12 cellular contexts compared by ENCODE assay signal in the genomic region with DNA sequence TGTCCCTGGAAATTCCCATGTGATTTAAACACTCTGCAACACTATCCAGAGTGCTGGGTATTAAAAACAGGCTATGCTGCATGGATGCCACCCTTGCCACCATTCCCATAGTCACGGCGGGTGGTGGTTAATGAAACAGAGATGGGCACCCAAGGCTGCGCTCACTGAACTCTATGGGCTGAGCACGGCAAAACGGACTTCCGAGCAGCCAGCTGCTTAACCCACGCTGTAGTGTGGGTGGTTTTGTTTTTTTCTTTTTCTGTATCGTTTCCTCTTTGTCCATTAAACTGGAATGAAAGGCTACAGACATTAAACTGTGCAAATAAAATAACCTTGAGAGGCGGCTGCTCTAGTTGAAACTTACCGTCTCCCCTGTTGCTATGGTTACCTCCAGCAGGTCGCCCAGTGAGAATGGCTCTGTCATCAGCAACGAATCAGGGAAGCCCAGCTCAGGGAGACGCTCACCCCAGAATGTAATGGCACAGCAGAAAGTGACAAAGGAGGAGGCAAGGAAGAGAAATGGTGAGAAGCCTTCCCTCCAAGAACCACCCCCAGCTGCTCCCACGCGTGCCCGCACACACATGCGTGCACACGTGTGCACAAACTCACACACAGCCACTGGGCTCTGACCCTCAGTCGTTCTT.
A peak's percentile ranks its signal among the peaks of the same experiment; 100 is the strongest.
DNase-seq lines count a peak whose midpoint lies in the region; ATAC-seq, FAIRE-seq and TF ChIP-seq lines count a peak whose summit lies in the region.
"Had no signal": no experiment of that assay in that cellular context is flagged by ENCODE, and none has a peak within 500 bp of the region (broad histone marks: within the 10 kb centered on the region; RNA-seq: fewer than 3 reads in every experiment).

No MANE protein-coding gene starts in this region.

- no peaks in the 10 kb centered on the region for H3K9me3 ChIP-seq in HepG2 (ENCODE audit: low read length)
- peaks cover 3% of the 10 kb centered on the region; the same call in 1 of the 2 replicates for H3K9me3 ChIP-seq in SJCRH30 (replicated peaks)

- no peak overlapping the region for H2AFZ ChIP-seq in HepG2 (ENCODE audit: low read length)

- FAIRE-seq in HepG2 (lab: Jason Lieb, UNC) (no peak), H54 (lab: Jason Lieb, UNC) (no peak)

- intact Hi-C loops in HepG2 (cut with micrococcal nuclease; ENCODE audit: unreplicated experiment), result no loop called here

- POLR2A ChIA-PET in WTC11 (lab: Charles Lee), result no interaction called here
- POLR2A ChIA-PET in HepG2 (lab: Yijun Ruan, JAX), result no interaction called here

- TF ChIP-seq CTCF in WTC11 (IDR thresholded peaks at IDR 0.05), result no peak
- TF ChIP-seq CTCF in HepG2 (CRISPR knock-in tag; IDR thresholded peaks at IDR 0.05), result no peak

- H3K4me3 ChIP-seq in HepG2 (replicated peaks in 1 of 3; ENCODE audit: insufficient read depth in 1 of 3, low read depth in 2 of 3, low read length in 3 of 3) (no peak overlapping the region), SJCRH30 (no peak overlapping the region)

- H3K4me1 ChIP-seq in HepG2 (ENCODE audit: insufficient read depth, low read length), result no peaks in the 10 kb centered on the region
- no peaks in the 10 kb centered on the region for H3K4me1 ChIP-seq in SJCRH30

- CTCF ChIA-PET in WTC11 (lab: Charles Lee), result no interaction called here
- CTCF ChIA-PET in HepG2 (lab: Yijun Ruan, JAX; ENCODE audit: low intra/inter-chr PET ratio, low total read pairs), result no interaction called here

- H3K9ac ChIP-seq in HepG2 (ENCODE audit: insufficient read depth, low read depth, low read length), result no peak overlapping the region

- H3K27me3 ChIP-seq in HepG2 (ENCODE audit: control insufficient read depth in 1 of 2, insufficient read depth in 2 of 2, low read length in 2 of 2) (peaks cover 0 to 23% of the 10 kb centered on the region in 2 experiments; a peak in 3 of 5 replicates), SJCRH30 (no peaks in the 10 kb centered on the region)

- H3K27me3 Mint-ChIP-seq in WTC11 (ENCODE audit: low read depth), result no peaks in the 10 kb centered on the region

- TF ChIP-seq RAD21 in HepG2 (CRISPR knock-in tag; IDR thresholded peaks at IDR 0.05), result no peak

- no peaks in the 10 kb centered on the region for H3K36me3 Mint-ChIP-seq in WTC11

- peak; percentile 10 for DNase-seq in DMS53 treated with DMSO at 0.1 percent for 48 hours (lab: John Stamatoyannopoulos, UW; ENCODE audit: unreplicated experiment)
- peak; percentile 37 to 69 for DNase-seq in NCI-H187 (lab: John Stamatoyannopoulos, UW)
- peak; percentile 29 for DNase-seq in WTC11 (ENCODE audit: low spot score)
- no peak for DNase-seq in HepG2 (ENCODE audit: low spot score)
- no peak for DNase-seq in HK-2 (ENCODE audit: unreplicated experiment)
- DNase-seq in H54 (ENCODE audit: insufficient read length, low spot score), result no peak
- no peak for DNase-seq in EL
- DNase-seq in SJCRH30, result no peak
- DNase-seq: activated CD4-positive, CD25-positive, alpha-beta regulatory T cell treated with anti-CD3 and anti-CD28 coated beads, Interleukin-2, amount 50 U/mL, for 72 hours; mesenchymal stem cell; stimulated activated CD4-positive, alpha-beta T cell treated with anti-CD3 and anti-CD28 coated beads, Interleukin-4, amount 100 ng/mL, for 4 hours had no signal

- peak; percentile 78 for ATAC-seq in WTC11
- no peak for ATAC-seq in HepG2

- H3K79me2 ChIP-seq in HepG2 (ENCODE audit: insufficient read depth, low read length), result no peaks in the 10 kb centered on the region

- H3K27ac ChIP-seq in HepG2 (ENCODE audit: extremely low read length, insufficient read depth, low read length), result no peak overlapping the region
- no peak overlapping the region for H3K27ac ChIP-seq in SJCRH30

- in situ Hi-C loops in HepG2 (cut with HindIII; ENCODE audit: extremely low pct_ligation_motif_present, low pct_unique_long_range_greater_than_20kb), result no loop called here

- no TSS peak for BruUV-seq in HepG2 (replicated peaks; lab: Mats Ljungman, UMichigan)

- no peak for TF ChIP-seq EP300 in HepG2 (IDR thresholded peaks at IDR 0.05; ENCODE audit: low read depth in 2 of 2, low read length in 2 of 2)
- TF ChIP-seq EP300 in HepG2 (CRISPR knock-in tag; IDR thresholded peaks at IDR 0.05; ENCODE audit: borderline replicate concordance), result no peak

- H3K36me3 ChIP-seq in HepG2 (replicated peaks in 1 of 2; ENCODE audit: control insufficient read depth in 1 of 2, insufficient read depth in 2 of 2, low read length in 2 of 2) (no peaks in the 10 kb centered on the region), SJCRH30 (no peaks in the 10 kb centered on the region)

- H4K20me1 ChIP-seq in HepG2 (ENCODE audit: insufficient read depth, low read length), result no peaks in the 10 kb centered on the region

- no peak overlapping the region for H3K27ac Mint-ChIP-seq in WTC11
- H3K27ac Mint-ChIP-seq: stimulated activated naive CD8-positive, alpha-beta T cell treated with anti-CD3 and anti-CD28 coated beads, Interleukin-15, Interleukin-2, amounts not matched to agents 100 ng/mL and 50 ng/mL, for 24 hours had no signal

- TF ChIP-seq POLR2A in HepG2 (IDR thresholded peaks at IDR 0.05; ENCODE audit: insufficient read depth in 1 of 2, low read depth in 2 of 2, low read length in 2 of 2), result no peak
- no peak for TF ChIP-seq POLR2A in H54 (IDR thresholded peaks at IDR 0.05; ENCODE audit: low read depth, low read length)

- no peak overlapping the region for H3K4me3 Mint-ChIP-seq in WTC11
- H3K4me3 Mint-ChIP-seq: stimulated activated naive CD8-positive, alpha-beta T cell treated with anti-CD3 and anti-CD28 coated beads, Interleukin-15, Interleukin-2, amounts not matched to agents 100 ng/mL and 50 ng/mL, for 24 hours had no signal

- H3K4me1 Mint-ChIP-seq in WTC11, result peaks cover 28% of the 10 kb centered on the region

- H3K9me3 Mint-ChIP-seq in WTC11, result no peaks in the 10 kb centered on the region

- H3K4me2 ChIP-seq in HepG2 (ENCODE audit: low read depth, low read length), result no peak overlapping the region

- WGBS in HepG2 (ENCODE audit: low lambda C conversion rate), result 29% methylated on average over 19 of the region's 19 CpGs

TF ChIP-seq in WTC11, 78 proteins besides CTCF, POLR2A, EP300 and RAD21 (continues in another document):
- TF ChIP-seq JUN (CRISPR knock-in tag; IDR thresholded peaks at IDR 0.05), result no peak
- TF ChIP-seq NFATC4 (CRISPR knock-in tag; IDR thresholded peaks at IDR 0.05), result no peak
- no peak for TF ChIP-seq PRRX2 (CRISPR knock-in tag; IDR thresholded peaks at IDR 0.05)
- TF ChIP-seq TEAD1 (CRISPR knock-in tag; IDR thresholded peaks at IDR 0.05), result no peak
- TF ChIP-seq NFE2L1 (CRISPR knock-in tag; IDR thresholded peaks at IDR 0.05), result no peak
- TF ChIP-seq, protein P1, sequence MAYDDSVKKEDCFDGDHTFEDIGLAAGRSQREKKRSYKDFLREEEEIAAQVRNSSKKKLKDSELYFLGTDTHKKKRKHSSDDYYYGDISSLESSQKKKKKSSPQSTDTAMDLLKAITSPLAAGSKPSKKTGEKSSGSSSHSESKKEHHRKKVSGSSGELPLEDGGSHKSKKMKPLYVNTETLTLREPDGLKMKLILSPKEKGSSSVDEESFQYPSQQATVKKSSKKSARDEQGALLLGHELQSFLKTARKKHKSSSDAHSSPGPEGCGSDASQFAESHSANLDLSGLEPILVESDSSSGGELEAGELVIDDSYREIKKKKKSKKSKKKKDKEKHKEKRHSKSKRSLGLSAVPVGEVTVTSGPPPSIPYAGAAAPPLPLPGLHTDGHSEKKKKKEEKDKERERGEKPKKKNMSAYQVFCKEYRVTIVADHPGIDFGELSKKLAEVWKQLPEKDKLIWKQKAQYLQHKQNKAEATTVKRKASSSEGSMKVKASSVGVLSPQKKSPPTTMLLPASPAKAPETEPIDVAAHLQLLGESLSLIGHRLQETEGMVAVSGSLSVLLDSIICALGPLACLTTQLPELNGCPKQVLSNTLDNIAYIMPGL (CRISPR knock-in tag; IDR thresholded peaks at IDR 0.05), result no peak
- TF ChIP-seq, protein P2, sequence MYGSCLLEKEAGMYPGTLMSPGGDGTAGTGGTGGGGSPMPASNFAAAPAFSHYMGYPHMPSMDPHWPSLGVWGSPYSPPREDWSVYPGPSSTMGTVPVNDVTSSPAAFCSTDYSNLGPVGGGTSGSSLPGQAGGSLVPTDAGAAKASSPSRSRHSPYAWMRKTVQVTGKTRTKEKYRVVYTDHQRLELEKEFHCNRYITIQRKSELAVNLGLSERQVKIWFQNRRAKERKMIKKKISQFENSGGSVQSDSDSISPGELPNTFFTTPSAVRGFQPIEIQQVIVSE (CRISPR knock-in tag; IDR thresholded peaks at IDR 0.05; ENCODE audit: borderline replicate concordance), result no peak

TF ChIP-seq in HepG2, 621 proteins besides CTCF, POLR2A, EP300 and RAD21 (continues in another document):
- peak; percentile 27; the same call in 1 of the 2 replicates for TF ChIP-seq RFX1 (IDR thresholded peaks at IDR 0.05)
- TF ChIP-seq SOX6 (IDR thresholded peaks at IDR 0.05), result no peak
- no peak for TF ChIP-seq SOX6 (CRISPR knock-in tag; IDR thresholded peaks at IDR 0.05)

Comparison
In these comparisons a context has a peak if more than half of its experiments do, and no peak if none do; other contexts are left out.
1. DNase-seq: peak in DMS53 treated with DMSO at 0.1 percent for 48 hours (single experiment), NCI-H187 (2 of 2) and WTC11 (single experiment); none in HepG2 (single experiment), HK-2 (single experiment), H54 (single experiment), EL (single experiment) and SJCRH30 (0 of 2).